8 cellular contexts compared by ENCODE assay signal in genomic region chr3:69200384-69201068, GRCh38.
DNase-seq lines count a peak whose midpoint lies in the region; ATAC-seq and TF ChIP-seq lines count a peak whose summit lies in the region.

No MANE protein-coding gene starts in this region.

- H3K4me2 ChIP-seq in HCT116 (ENCODE audit: low read length), result peak overlapping the region; percentile 38

- H3K27ac ChIP-seq in HCT116 (ENCODE audit: low read depth, low read length), result no peak overlapping the region

- peaks cover 77% of the 10 kb centered on the region for H3K4me1 Mint-ChIP-seq in stimulated activated naive CD8-positive, alpha-beta T cell treated with anti-CD3 and anti-CD28 coated beads, Interleukin-15, amount 100 ng/mL, for 72 hours

- H3K27me3 ChIP-seq in HCT116 (ENCODE audit: insufficient read depth, low read length), result no peaks in the 10 kb centered on the region

- peak overlapping the region; percentile 31 to 98 for H3K27ac Mint-ChIP-seq in stimulated activated naive CD8-positive, alpha-beta T cell treated with anti-CD3 and anti-CD28 coated beads, Interleukin-15, amount 100 ng/mL, for 72 hours

- POLR2A ChIA-PET in HCT116 (lab: Charles Lee), result no interaction called here

- DNase-seq in HCT116 (ENCODE audit: low read depth, low spot score) (no peak), SK-N-DZ (ENCODE audit: low spot score) (peak; percentile 26), choroid plexus epithelial cell (ENCODE audit: low read depth) (peak; percentile 81), lung microvascular endothelial cell (ENCODE audit: low read depth in 2 of 2) (peak; percentile 63 to 85), NCI-H187 treated with DMSO at 0.1 percent for 48 hours (lab: John Stamatoyannopoulos, UW) (no peak), cortex of kidney (lab: John Stamatoyannopoulos, UW) (no peak)
- peak in 1 of 2 donors; percentile 45 for DNase-seq in stimulated activated naive CD8-positive, alpha-beta T cell treated with anti-CD3 and anti-CD28 coated beads, Interleukin-15, amount 100 ng/mL, for 72 hours

- H3K4me3 ChIP-seq in HCT116 (replicated peaks in 1 of 2; ENCODE audit: low read depth in 1 of 2, low read length in 2 of 2) (0 out of 4 replicates have a peak overlapping the region, but pooled peaks of 1 of the 2 experiments have one; percentile 3), choroid plexus epithelial cell (ENCODE audit: low read depth, low read length) (peak overlapping the region; percentile 56)

- no peaks in the 10 kb centered on the region for H3K9me3 ChIP-seq in HCT116 (ENCODE audit: control insufficient read depth in 1 of 2, insufficient read depth in 1 of 2, low read depth in 1 of 2, low read length in 2 of 2)

- H4K20me1 ChIP-seq in HCT116 (ENCODE audit: insufficient read depth), result no peaks in the 10 kb centered on the region

- H3K9ac ChIP-seq in HCT116 (ENCODE audit: low read length), result no peak overlapping the region

- H3K9me3 Mint-ChIP-seq in stimulated activated naive CD8-positive, alpha-beta T cell treated with anti-CD3 and anti-CD28 coated beads, Interleukin-15, amount 100 ng/mL, for 72 hours, result no peaks in the 10 kb centered on the region

- RAD21 ChIA-PET in HCT116 (lab: Charles Lee; ENCODE audit: low non-redundant PET in 1 of 2, low total read pairs in 2 of 2, uncharacterized antibody in 2 of 2, unreplicated experiment in 2 of 2), result no interaction called here

- H3K4me1 ChIP-seq in HCT116 (ENCODE audit: control insufficient read depth in 1 of 2, insufficient read depth in 2 of 2, low read length in 2 of 2), result peaks cover 10 to 11% of the 10 kb centered on the region in 2 experiments

- no peak for TF ChIP-seq POLR2A in HCT116 (IDR thresholded peaks at IDR 0.05; ENCODE audit: borderline replicate concordance, extremely low read depth, insufficient read depth, insufficient read length)

- TF ChIP-seq RAD21 in HCT116 (IDR thresholded peaks at IDR 0.05; ENCODE audit: low read depth), result no peak

- no TSS peak for BruUV-seq in HCT116 (replicated peaks; lab: Mats Ljungman, UMichigan)

- H3K79me2 ChIP-seq in HCT116 (ENCODE audit: insufficient read depth, low read length), result no peaks in the 10 kb centered on the region

- no peaks in the 10 kb centered on the region for H3K27me3 Mint-ChIP-seq in stimulated activated naive CD8-positive, alpha-beta T cell treated with anti-CD3 and anti-CD28 coated beads, Interleukin-15, amount 100 ng/mL, for 72 hours

- no peaks in the 10 kb centered on the region for H3K9me2 ChIP-seq in HCT116 (ENCODE audit: insufficient read depth)

- H3K4me3 Mint-ChIP-seq in stimulated activated naive CD8-positive, alpha-beta T cell treated with anti-CD3 and anti-CD28 coated beads, Interleukin-15, amount 100 ng/mL, for 72 hours, result peak overlapping the region; percentile 78 to 96

- CTCF ChIA-PET in HCT116 (lab: Charles Lee), result no interaction called here

- ATAC-seq in HCT116 (peak; percentile 50; the same call in 1 of the 2 replicates), GM18907 (IDR thresholded peaks at IDR 0.05; ENCODE audit: unreplicated experiment) (no peak)
- ATAC-seq in stimulated activated naive CD8-positive, alpha-beta T cell treated with anti-CD3 and anti-CD28 coated beads, Interleukin-15, amount 100 ng/mL, for 72 hours, result no peak

- TF ChIP-seq CTCF in HCT116 (IDR thresholded peaks at IDR 0.05 in 2 of 3, conservative IDR thresholded peaks at IDR 0.05 in 1 of 3; ENCODE audit: borderline replicate concordance in 1 of 3, insufficient read depth in 1 of 3, low read depth in 2 of 3, low read length in 2 of 3) (no peak), choroid plexus epithelial cell (conservative IDR thresholded peaks at IDR 0.05; ENCODE audit: low read depth, low read length) (no peak)

- H2AFZ ChIP-seq in HCT116 (ENCODE audit: low read depth, low read length, poor library complexity, severe bottlenecking), result peak overlapping the region; percentile 5

- intact Hi-C loops in HCT116 (cut with micrococcal nuclease), result no loop called here

- no peaks in the 10 kb centered on the region for H3K36me3 ChIP-seq in HCT116 (ENCODE audit: control insufficient read depth in 1 of 2, insufficient read depth in 2 of 2, low read length in 2 of 2)

TF ChIP-seq in HCT116, 20 proteins besides CTCF, POLR2A, EP300 and RAD21:
- no peak for TF ChIP-seq JUND (IDR thresholded peaks at IDR 0.05)
- TF ChIP-seq YY1 (IDR thresholded peaks at IDR 0.05; ENCODE audit: extremely low read depth, insufficient replicate concordance, low read depth, low read length), result peak; percentile 26
- 0 out of 2 replicates have a peak, but pooled peaks have one; percentile 18 for TF ChIP-seq POLR2AphosphoS5 (IDR thresholded peaks at IDR 0.05; ENCODE audit: low read depth, low read length)

Comparison
In these comparisons a context has a peak if more than half of its experiments do, and no peak if none do; other contexts are left out.
1. DNase-seq: peak in SK-N-DZ (single experiment), choroid plexus epithelial cell (single experiment) and lung microvascular endothelial cell (2 of 2); none in HCT116 (single experiment), NCI-H187 treated with DMSO at 0.1 percent for 48 hours (single experiment) and cortex of kidney (single experiment).